8 cellular contexts compared by ENCODE assay signal in genomic region chr19:41144403-41144802, GRCh38. TPM values are rescaled to one million over a fixed set of nuclear protein-coding genes. Genes with fewer than 3 reads are reported as not detected.
DNase-seq lines count a peak whose midpoint lies in the region; ATAC-seq and TF ChIP-seq lines count a peak whose summit lies in the region.

No MANE protein-coding gene starts in this region.

- H4K20me1 ChIP-seq in DND-41 (ENCODE audit: insufficient read depth, low read length), result no peaks in the 10 kb centered on the region

- H3K79me2 ChIP-seq in DND-41 (ENCODE audit: insufficient read depth, low read length), result no peaks in the 10 kb centered on the region

- H3K36me3 ChIP-seq in DND-41 (ENCODE audit: insufficient read depth, low read length), result no peaks in the 10 kb centered on the region
- H3K36me3 ChIP-seq in prostate gland, result no peaks in the 10 kb centered on the region
- no peaks in the 10 kb centered on the region for H3K36me3 ChIP-seq in vagina

- peaks cover 44% of the 10 kb centered on the region for H3K27me3 Mint-ChIP-seq in activated naive CD4-positive, alpha-beta T cell treated with anti-CD3 and anti-CD28 coated beads, Interleukin-2, amount 10 ng/mL, durations not matched to agents 7 days and 5 days

- DNase-seq in DND-41 (peak; percentile 76), M059J (ENCODE audit: low read depth) (peak; percentile 68), Right ventricle myocardium superior (peak; percentile 84), prostate gland (ENCODE audit: low spot score) (peak; percentile 84), vagina (ENCODE audit: extremely low spot score in 2 of 2) (no peak)
- peak; percentile 93 for DNase-seq in activated naive CD4-positive, alpha-beta T cell treated with anti-CD3 and anti-CD28 coated beads, Interleukin-2, amount 10 ng/mL, durations not matched to agents 7 days and 5 days

- ATAC-seq in DND-41 (ENCODE audit: insufficient read depth, low read depth), result peak; percentile 80
- ATAC-seq in SK-N-SH treated with all-trans-retinoic acid at 6 μM for 48 hours, result peak; percentile 94
- peak; percentile 92 for ATAC-seq in Right ventricle myocardium superior (ENCODE audit: poor library complexity)
- no peak for ATAC-seq in HG03354 (IDR thresholded peaks at IDR 0.05; ENCODE audit: poor library complexity, severe bottlenecking, unreplicated experiment)

- intact Hi-C loops in Right ventricle myocardium superior (cut with DNase I) (loop anchor here (5.0 kb wide), 2 partner anchors 172 to 482 kb away; no protein-coding TSS in a partner anchor), prostate gland (cut with DNase I) (loop anchor here (10.0 kb wide), 1 partner anchor 170 kb away; no protein-coding TSS in a partner anchor), vagina (cut with DNase I) (no loop called here)

- no peaks in the 10 kb centered on the region for H3K4me1 ChIP-seq in DND-41 (ENCODE audit: insufficient read depth, low read length)
- no peaks in the 10 kb centered on the region for H3K4me1 ChIP-seq in prostate gland (replicated peaks)
- no peaks in the 10 kb centered on the region for H3K4me1 ChIP-seq in vagina

- H3K9ac ChIP-seq in DND-41 (ENCODE audit: low read depth, low read length), result no peak overlapping the region

- H3K9me3 ChIP-seq in DND-41 (ENCODE audit: insufficient read depth, low read length, severe bottlenecking) (no peaks in the 10 kb centered on the region), prostate gland (no peaks in the 10 kb centered on the region), vagina (no peaks in the 10 kb centered on the region)

- H3K27ac Mint-ChIP-seq in activated naive CD4-positive, alpha-beta T cell treated with anti-CD3 and anti-CD28 coated beads, Interleukin-2, amount 10 ng/mL, durations not matched to agents 7 days and 5 days, result no peak overlapping the region

- 22% methylated on average over 7 of the region's 7 CpGs for WGBS in prostate gland

- TF ChIP-seq CTCF in DND-41 (IDR thresholded peaks at IDR 0.05; ENCODE audit: borderline replicate concordance, extremely low read depth, low read length, poor library complexity, severe bottlenecking), result peak; percentile 84
- TF ChIP-seq CTCF in prostate gland (IDR thresholded peaks at IDR 0.05), result peak; percentile 70 to 88 (median 80)
- peak; percentile 73 to 78 (median 77) for TF ChIP-seq CTCF in vagina (IDR thresholded peaks at IDR 0.05)

- H3K4me1 Mint-ChIP-seq in activated naive CD4-positive, alpha-beta T cell treated with anti-CD3 and anti-CD28 coated beads, Interleukin-2, amount 10 ng/mL, durations not matched to agents 7 days and 5 days, result no peaks in the 10 kb centered on the region

- no peak overlapping the region for H2AFZ ChIP-seq in DND-41 (ENCODE audit: low read depth, low read length)

- no peaks in the 10 kb centered on the region for H3K36me3 Mint-ChIP-seq in activated naive CD4-positive, alpha-beta T cell treated with anti-CD3 and anti-CD28 coated beads, Interleukin-2, amount 10 ng/mL, durations not matched to agents 7 days and 5 days

- H3K27me3 ChIP-seq in DND-41 (ENCODE audit: insufficient read depth, low read length, poor library complexity) (no peaks in the 10 kb centered on the region), prostate gland (replicated peaks; ENCODE audit: insufficient read depth) (no peaks in the 10 kb centered on the region), vagina (no peaks in the 10 kb centered on the region)

- no peak overlapping the region for H3K4me3 Mint-ChIP-seq in activated naive CD4-positive, alpha-beta T cell treated with anti-CD3 and anti-CD28 coated beads, Interleukin-2, amount 10 ng/mL, durations not matched to agents 7 days and 5 days

- no peaks in the 10 kb centered on the region for H3K9me3 Mint-ChIP-seq in activated naive CD4-positive, alpha-beta T cell treated with anti-CD3 and anti-CD28 coated beads, Interleukin-2, amount 10 ng/mL, durations not matched to agents 7 days and 5 days

- CTCF ChIA-PET in activated naive CD4-positive, alpha-beta T cell treated with anti-CD3 and anti-CD28 coated beads, Interleukin-2, amount 10 ng/mL, durations not matched to agents 7 days and 5 days (lab: Charles Lee), result interaction anchor here (0.6 to 3.7 kb wide), 12 partner anchors 11 to 482 kb away, joined by 3 to 25 read pairs (median 6); no protein-coding TSS in a partner anchor

- TF ChIP-seq POLR2A in prostate gland (IDR thresholded peaks at IDR 0.05) (no peak), vagina (IDR thresholded peaks at IDR 0.05) (no peak)

- H3K27ac ChIP-seq in DND-41 (ENCODE audit: low read length), result no peak overlapping the region
- H3K27ac ChIP-seq in prostate gland, result no peak overlapping the region
- no peak overlapping the region for H3K27ac ChIP-seq in vagina

- no peak overlapping the region for H3K4me2 ChIP-seq in DND-41 (ENCODE audit: insufficient read depth, low read length)

- H3K4me3 ChIP-seq in DND-41 (ENCODE audit: low read depth in 1 of 2, low read length in 2 of 2) (no peak overlapping the region), prostate gland (no peak overlapping the region), vagina (no peak overlapping the region)

TF ChIP-seq in SK-N-SH treated with all-trans-retinoic acid at 6 μM for 48 hours, 23 proteins besides CTCF, POLR2A, EP300 and RAD21 (continues in another document):
- no peak for TF ChIP-seq TSHZ2 (CRISPR knock-in tag; IDR thresholded peaks at IDR 0.05)
- no peak for TF ChIP-seq ZFP30 (CRISPR knock-in tag; IDR thresholded peaks at IDR 0.05)
- no peak for TF ChIP-seq ZFP3 (CRISPR knock-in tag; IDR thresholded peaks at IDR 0.05)
- TF ChIP-seq PATZ1 (CRISPR knock-in tag; IDR thresholded peaks at IDR 0.05; ENCODE audit: borderline replicate concordance), result no peak
- no peak for TF ChIP-seq ARNTL (CRISPR knock-in tag; IDR thresholded peaks at IDR 0.05; ENCODE audit: borderline replicate concordance, low read depth)
- no peak for TF ChIP-seq ZNF8 (CRISPR knock-in tag; IDR thresholded peaks at IDR 0.05)
- no peak for TF ChIP-seq CSDC2 (CRISPR knock-in tag; IDR thresholded peaks at IDR 0.05)
- no peak for TF ChIP-seq PPARA (CRISPR knock-in tag; IDR thresholded peaks at IDR 0.05; ENCODE audit: borderline replicate concordance)
- TF ChIP-seq TCF4 (CRISPR knock-in tag; IDR thresholded peaks at IDR 0.05; ENCODE audit: borderline replicate concordance), result no peak
- TF ChIP-seq TOX (CRISPR knock-in tag; IDR thresholded peaks at IDR 0.05; ENCODE audit: borderline replicate concordance), result no peak

RNA-seq across cellular contexts. Expression of gene CYP2F1, which starts 30.2 kb away (rescaled TPM):
- not detected in 2 replicates for total RNA-seq in M059J (2014; rRNA removed; shearing (Covaris generic))
- total RNA-seq in Right ventricle myocardium superior (not detected), prostate gland (1 to 10 TPM in 1 of 2 donors, not detected in 1; 7.3 TPM), vagina (not detected)

RNA-seq across cellular contexts. Expression of gene CYP2S1, which starts 48.6 kb away (rescaled TPM):
- 5.6 and 7.3 TPM in 2 replicates for total RNA-seq in M059J (2014; rRNA removed; shearing (Covaris generic))
- total RNA-seq in Right ventricle myocardium superior (0.56 TPM), prostate gland (1 to 10 TPM; 1.1 to 4.2 TPM), vagina (7.1 TPM)

RNA-seq across cellular contexts. Expression of gene CYP2A13, which starts 56.2 kb away (rescaled TPM):
- total RNA-seq in M059J (2014; rRNA removed; shearing (Covaris generic)), result not detected in 2 replicates
- total RNA-seq in Right ventricle myocardium superior (not detected), prostate gland (not detected), vagina (not detected)

Comparison
In these comparisons a context has a peak if more than half of its experiments do, and no peak if none do; other contexts are left out.
1. DNase-seq: peak in DND-41 (single experiment), M059J (single experiment), activated naive CD4-positive, alpha-beta T cell treated with anti-CD3 and anti-CD28 coated beads, Interleukin-2, amount 10 ng/mL, durations not matched to agents 7 days and 5 days (single experiment), Right ventricle myocardium superior (single experiment) and prostate gland (single experiment); none in vagina (0 of 2).
2. Peak in every context shown above with its lines, with median percentiles within 50 percentile points of each other: CTCF ChIP-seq.